In genomic region chr9:117116084-117116483, GRCh38 we compare ENCODE assay signal across 18 cellular contexts.
DNase-seq lines count a peak whose midpoint lies in the region; ATAC-seq and TF ChIP-seq lines count a peak whose summit lies in the region.
"Had no signal": no experiment of that assay in that cellular context is flagged by ENCODE, and none has a peak within 500 bp of the region (broad histone marks: within the 10 kb centered on the region; RNA-seq: fewer than 3 reads in every experiment).

No MANE protein-coding gene starts in this region.

- H3K4me3 ChIP-seq in GM12864 (ENCODE audit: low read depth, low read length): no peak overlapping the region
- H3K4me3 ChIP-seq: gastroesophageal sphincter, upper lobe of left lung had no signal

- peak; percentile 96 for ATAC-seq in GM19395 (IDR thresholded peaks at IDR 0.05; ENCODE audit: unreplicated experiment)
- peak; percentile 80 for ATAC-seq in HG02610 (IDR thresholded peaks at IDR 0.05; ENCODE audit: unreplicated experiment)
- peak; percentile 95 for ATAC-seq in HG03432 (IDR thresholded peaks at IDR 0.05; ENCODE audit: unreplicated experiment)
- no peak for ATAC-seq in stimulated activated naive B cell treated with anti-CD40 and anti-IgM and Interleukin-4, amounts not matched to agents 10 μg/mL and 1 μg/mL and 100 μg/mL, for 72 hours (replicated peaks)
- ATAC-seq: activated CD4-positive, alpha-beta T cell treated with anti-CD3 and anti-CD28 coated beads for 36 hours; activated naive CD4-positive, alpha-beta T cell treated with anti-CD3 and anti-CD28 coated beads, Interleukin-2, amount 50 U/mL, for 72 hours; gastroesophageal sphincter had no signal

- no peak for TF ChIP-seq CTCF in GM12864 (IDR thresholded peaks at IDR 0.05; ENCODE audit: low read depth, low read length, missing control alignments)

- POLR2A ChIA-PET in HEK293T (lab: Yijun Ruan, JAX): no interaction called here

- H3K4me1 Mint-ChIP-seq in activated CD4-positive, alpha-beta T cell treated with anti-CD3 and anti-CD28 coated beads, Interleukin-2, amount 10 ng/mL, durations not matched to agents 24 days and 14 days: no peaks in the 10 kb centered on the region
- H3K4me1 Mint-ChIP-seq in stimulated activated naive B cell treated with anti-CD40 and anti-IgM and Interleukin-4, amounts not matched to agents 10 μg/mL and 1 μg/mL and 100 μg/mL, for 72 hours: no peaks in the 10 kb centered on the region
- H3K4me1 Mint-ChIP-seq: brain had no signal

- DNase-seq in GM12864 (ENCODE audit: low read depth): peak; percentile 24
- DNase-seq in activated CD4-positive, alpha-beta T cell treated with anti-CD3 and anti-CD28 coated beads, Interleukin-2, amount 10 ng/mL, durations not matched to agents 24 days and 14 days: no peak
- no peak for DNase-seq in HEK293T (ENCODE audit: extremely low spot score)
- DNase-seq in stimulated activated naive B cell treated with anti-CD40 and anti-IgM and Interleukin-4, amounts not matched to agents 10 μg/mL and 1 μg/mL and 100 μg/mL, for 72 hours: no peak
- DNase-seq in NCI-H2081 treated with DMSO at 0.1 percent for 48 hours (lab: John Stamatoyannopoulos, UW): no peak
- DNase-seq: activated CD4-positive, alpha-beta T cell treated with anti-CD3 and anti-CD28 coated beads for 36 hours; CD4-positive, alpha-beta T cell; NCI-H446 treated with DMSO at 0.1 percent for 48 hours; SIG-M5; T1000; upper lobe of left lung had no signal

- intact Hi-C loops in activated CD4-positive, alpha-beta T cell treated with anti-CD3 and anti-CD28 coated beads, Interleukin-2, amount 10 ng/mL, durations not matched to agents 24 days and 14 days (cut with micrococcal nuclease): no loop called here

- CTCF ChIA-PET in HEK293T (lab: Yijun Ruan, JAX): no interaction called here

- no peaks in the 10 kb centered on the region for H3K36me3 Mint-ChIP-seq in activated CD4-positive, alpha-beta T cell treated with anti-CD3 and anti-CD28 coated beads, Interleukin-2, amount 10 ng/mL, durations not matched to agents 24 days and 14 days (ENCODE audit: low read depth)
- H3K36me3 Mint-ChIP-seq in stimulated activated naive B cell treated with anti-CD40 and anti-IgM and Interleukin-4, amounts not matched to agents 10 μg/mL and 1 μg/mL and 100 μg/mL, for 72 hours: no peaks in the 10 kb centered on the region
- H3K36me3 Mint-ChIP-seq: activated naive CD4-positive, alpha-beta T cell treated with anti-CD3 and anti-CD28 coated beads, Interleukin-2, amount 50 U/mL, for 72 hours; brain had no signal

- peaks cover 7% of the 10 kb centered on the region for H3K9me3 Mint-ChIP-seq in activated CD4-positive, alpha-beta T cell treated with anti-CD3 and anti-CD28 coated beads, Interleukin-2, amount 10 ng/mL, durations not matched to agents 24 days and 14 days
- peaks cover 0 to 7% of the 10 kb centered on the region in 2 donors for H3K9me3 Mint-ChIP-seq in stimulated activated naive B cell treated with anti-CD40 and anti-IgM and Interleukin-4, amounts not matched to agents 10 μg/mL and 1 μg/mL and 100 μg/mL, for 72 hours
- H3K9me3 Mint-ChIP-seq: brain; dendritic cell treated with granulocyte-macrophage colony-stimulating factor and Interleukin-4, amounts not matched to agents 40 ng/mL and 50 ng/mL, for 4 days had no signal

- no peak overlapping the region for H3K27ac Mint-ChIP-seq in activated CD4-positive, alpha-beta T cell treated with anti-CD3 and anti-CD28 coated beads, Interleukin-2, amount 10 ng/mL, durations not matched to agents 24 days and 14 days
- no peak overlapping the region for H3K27ac Mint-ChIP-seq in stimulated activated naive B cell treated with anti-CD40 and anti-IgM and Interleukin-4, amounts not matched to agents 10 μg/mL and 1 μg/mL and 100 μg/mL, for 72 hours
- H3K27ac Mint-ChIP-seq: activated CD4-positive, alpha-beta T cell treated with anti-CD3 and anti-CD28 coated beads for 36 hours; activated naive CD4-positive, alpha-beta T cell treated with anti-CD3 and anti-CD28 coated beads, Interleukin-2, amount 50 U/mL, for 72 hours; brain; CD4-positive, alpha-beta T cell; dendritic cell treated with granulocyte-macrophage colony-stimulating factor and Interleukin-4, amounts not matched to agents 40 ng/mL and 50 ng/mL, for 4 days had no signal

- H3K27me3 Mint-ChIP-seq in activated CD4-positive, alpha-beta T cell treated with anti-CD3 and anti-CD28 coated beads, Interleukin-2, amount 10 ng/mL, durations not matched to agents 24 days and 14 days: no peaks in the 10 kb centered on the region
- H3K27me3 Mint-ChIP-seq in stimulated activated naive B cell treated with anti-CD40 and anti-IgM and Interleukin-4, amounts not matched to agents 10 μg/mL and 1 μg/mL and 100 μg/mL, for 72 hours: no peaks in the 10 kb centered on the region
- H3K27me3 Mint-ChIP-seq: activated CD4-positive, alpha-beta T cell treated with anti-CD3 and anti-CD28 coated beads for 36 hours; CD4-positive, alpha-beta T cell; dendritic cell treated with granulocyte-macrophage colony-stimulating factor and Interleukin-4, amounts not matched to agents 40 ng/mL and 50 ng/mL, for 4 days had no signal

- H3K4me3 Mint-ChIP-seq in activated CD4-positive, alpha-beta T cell treated with anti-CD3 and anti-CD28 coated beads, Interleukin-2, amount 10 ng/mL, durations not matched to agents 24 days and 14 days: no peak overlapping the region
- no peak overlapping the region for H3K4me3 Mint-ChIP-seq in stimulated activated naive B cell treated with anti-CD40 and anti-IgM and Interleukin-4, amounts not matched to agents 10 μg/mL and 1 μg/mL and 100 μg/mL, for 72 hours
- H3K4me3 Mint-ChIP-seq: activated CD4-positive, alpha-beta T cell treated with anti-CD3 and anti-CD28 coated beads for 36 hours; brain; CD4-positive, alpha-beta T cell; dendritic cell treated with granulocyte-macrophage colony-stimulating factor and Interleukin-4, amounts not matched to agents 40 ng/mL and 50 ng/mL, for 4 days had no signal

TF ChIP-seq in HEK293T, 16 proteins besides CTCF, POLR2A, EP300 and RAD21:
- TF ChIP-seq LEF1 (IDR thresholded peaks at IDR 0.05; ENCODE audit: borderline replicate concordance) (no peak), HDGF (IDR thresholded peaks at IDR 0.05; ENCODE audit: borderline replicate concordance) (no peak), FOXM1 (IDR thresholded peaks at IDR 0.05; ENCODE audit: borderline replicate concordance) (no peak), BHLHE40 (IDR thresholded peaks at IDR 0.05; ENCODE audit: borderline replicate concordance) (no peak), ARNT (IDR thresholded peaks at IDR 0.05) (no peak), ZNF384 (IDR thresholded peaks at IDR 0.05) (no peak), CTBP1 (IDR thresholded peaks at IDR 0.05; ENCODE audit: borderline replicate concordance) (no peak), FOXA1 (IDR thresholded peaks at IDR 0.05) (no peak), L3MBTL2 (conservative IDR thresholded peaks at IDR 0.05) (no peak), TARDBP (IDR thresholded peaks at IDR 0.05) (no peak)

Comparison
In these comparisons a context has a peak if more than half of its experiments do, and no peak if none do; other contexts are left out.
1. ATAC-seq: peak in GM19395 (single experiment), HG02610 (single experiment) and HG03432 (single experiment); none in stimulated activated naive B cell treated with anti-CD40 and anti-IgM and Interleukin-4, amounts not matched to agents 10 μg/mL and 1 μg/mL and 100 μg/mL, for 72 hours (0 of 2).